Comparison of ENCODE assay signal across 8 cellular contexts in the genomic region with DNA sequence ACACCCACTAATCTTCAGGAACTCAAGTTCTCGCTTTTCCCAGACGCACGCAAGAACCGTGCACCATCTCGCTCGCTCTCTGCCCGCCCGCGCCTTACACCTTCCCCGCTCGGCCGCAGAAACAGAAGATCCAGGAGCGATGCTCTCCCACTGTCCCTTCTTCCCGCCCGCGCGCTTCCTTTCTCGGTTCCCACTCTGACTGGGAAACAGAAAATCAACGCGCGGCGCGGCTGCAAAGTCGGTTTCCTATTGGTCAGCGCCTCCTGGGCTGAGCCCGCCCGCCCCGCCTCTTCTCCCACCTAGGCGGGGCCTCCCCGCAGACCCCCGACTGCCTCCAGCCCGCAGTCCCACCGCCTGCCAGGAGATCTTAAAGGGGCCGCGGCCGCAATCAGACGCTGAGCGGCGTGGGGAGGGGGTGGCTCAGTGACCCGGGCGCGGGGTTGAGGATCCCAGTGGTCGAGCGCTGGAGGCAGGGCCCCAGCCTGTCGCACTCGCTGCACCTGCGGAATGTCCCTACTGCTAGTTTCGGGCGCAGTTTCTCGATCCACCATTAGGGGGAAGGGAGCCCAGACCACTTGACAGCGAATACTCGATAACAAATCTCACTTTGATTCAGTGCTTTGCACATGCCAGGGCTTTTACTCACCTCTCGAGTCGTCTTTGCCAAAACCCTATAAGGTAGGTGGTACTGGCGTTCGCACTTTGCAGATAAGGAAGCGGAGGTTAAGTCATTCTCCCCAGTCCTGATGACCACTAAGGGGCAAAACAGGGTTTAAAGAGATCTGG. TPM values are rescaled to one million over a fixed set of nuclear protein-coding genes. Genes with fewer than 3 reads are reported as not detected.
DNase-seq lines count a peak whose midpoint lies in the region; ATAC-seq and TF ChIP-seq lines count a peak whose summit lies in the region.

No MANE protein-coding gene starts in this region.

- peak; percentile 78 for ATAC-seq in GM19023 (IDR thresholded peaks at IDR 0.05; ENCODE audit: unreplicated experiment)
- ATAC-seq in HG03280 (IDR thresholded peaks at IDR 0.05; ENCODE audit: unreplicated experiment) = peak; percentile 79
- ATAC-seq in activated CD4-positive, CD25-positive, alpha-beta regulatory T cell treated with anti-CD3 and anti-CD28 coated beads, Interleukin-2, amount 50 U/mL, for 24 hours = peak; percentile 84 to 85

- no peaks in the 10 kb centered on the region for H3K36me3 ChIP-seq in kidney epithelial cell (ENCODE audit: control insufficient read depth, insufficient read depth, low read length)

- TF ChIP-seq CTCF in AG10803 (conservative IDR thresholded peaks at IDR 0.05; ENCODE audit: low read length) = peak; percentile 50
- peak; percentile 49 for TF ChIP-seq CTCF in kidney epithelial cell (IDR thresholded peaks at IDR 0.05; ENCODE audit: insufficient read depth, low read length, poor library complexity, severe bottlenecking)

- H3K27me3 ChIP-seq in kidney epithelial cell (ENCODE audit: control insufficient read depth, insufficient read depth, low read length) = no peaks in the 10 kb centered on the region

- peak overlapping the region; percentile 82 for H3K4me3 ChIP-seq in AG10803 (ENCODE audit: low read length)
- peak overlapping the region; percentile 69 for H3K4me3 ChIP-seq in kidney epithelial cell (ENCODE audit: low read depth, low read length)

- DNase-seq in AG10803 (ENCODE audit: low read depth) (peak; percentile 98), NCI-H345 treated with DMSO at 0.1 percent for 48 hours (lab: John Stamatoyannopoulos, UW; ENCODE audit: unreplicated experiment) (peak; percentile 95), cerebellum (ENCODE audit: low spot score) (peak; percentile 99), kidney epithelial cell (ENCODE audit: low read depth) (peak; percentile 77)
- DNase-seq in stimulated activated CD4-positive, alpha-beta T cell treated with anti-CD3 and anti-CD28 coated beads, Interleukin-15, amount 100 ng/mL, for 48 hours (ENCODE audit: low read depth in 2 of 2) = peak; percentile 97 to 98

RNA-seq across cellular contexts. Expression of a gene that starts 0.7 kb away (rescaled TPM):
- total RNA-seq in cerebellum (26.6 TPM), kidney epithelial cell (68.6 and 87.7 TPM in 2 replicates)

RNA-seq across cellular contexts. Expression of a gene that starts 3.8 kb away (rescaled TPM):
- total RNA-seq in cerebellum = 4.3 TPM
- 84.5 and 87.8 TPM in 2 replicates for total RNA-seq in kidney epithelial cell

RNA-seq across cellular contexts. Expression of a gene that starts 21.3 kb away (rescaled TPM):
- total RNA-seq in cerebellum (0.18 TPM), kidney epithelial cell (1.6 and 4.6 TPM in 2 replicates)

RNA-seq across cellular contexts. Expression of a gene that starts 26.7 kb away (rescaled TPM):
- 0.91 TPM for total RNA-seq in cerebellum
- not detected in 2 replicates for total RNA-seq in kidney epithelial cell

RNA-seq across cellular contexts. Expression of a gene that starts 35.7 kb away (rescaled TPM):
- 91.6 TPM for total RNA-seq in cerebellum
- 175 and 211 TPM in 2 replicates for total RNA-seq in kidney epithelial cell

Comparison
In these comparisons a context has a peak if more than half of its experiments do, and no peak if none do; other contexts are left out.
1. Peak in every context shown above with its lines: DNase-seq, ATAC-seq and H3K4me3 ChIP-seq.
2. RNA of a gene that starts 3.8 kb away (total RNA-seq): 84.5 to 87.8 TPM in kidney epithelial cell; 4.3 TPM in cerebellum (single experiment); every median in the first group is over 10 times any median in the second.